14 cellular contexts compared by ENCODE assay signal in the genomic region with DNA sequence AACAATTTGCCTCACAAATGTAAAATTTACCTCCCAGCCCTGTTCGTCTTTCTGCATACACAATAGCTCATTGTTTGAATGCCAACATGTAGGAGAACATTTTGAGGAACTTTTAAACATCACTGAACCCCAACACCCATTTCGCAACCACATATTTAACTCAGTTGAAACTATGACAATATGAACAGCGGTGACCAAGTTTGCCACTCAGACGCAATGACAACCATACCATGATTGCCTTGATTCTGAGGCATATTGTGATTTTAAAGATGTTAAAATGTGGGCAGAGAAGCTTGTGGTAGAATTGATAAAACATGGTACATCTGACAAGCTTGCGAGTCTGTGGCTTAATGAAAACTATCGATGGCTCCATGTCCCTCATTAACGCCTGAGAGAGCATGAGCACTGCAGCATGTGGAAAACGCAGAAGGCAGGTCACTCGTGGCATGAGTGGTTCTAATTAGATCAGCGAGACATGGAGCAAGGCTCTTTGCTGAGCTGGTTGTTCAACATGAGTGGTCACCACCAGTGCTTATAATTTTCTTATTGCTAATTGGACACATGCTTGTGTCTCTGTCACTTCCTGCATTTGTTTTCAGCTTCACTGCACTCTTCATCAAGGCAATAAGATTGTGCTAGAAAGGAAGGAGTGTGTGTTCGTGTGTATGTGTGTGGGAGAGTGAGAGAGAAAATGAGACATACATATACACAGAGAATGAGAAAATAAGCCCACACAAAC.
A peak's percentile ranks its signal among the peaks of the same experiment; 100 is the strongest.
DNase-seq lines count a peak whose midpoint lies in the region; ATAC-seq, FAIRE-seq and TF ChIP-seq lines count a peak whose summit lies in the region.
"Had no signal": no experiment of that assay in that cellular context is flagged by ENCODE, and none has a peak within 500 bp of the region (broad histone marks: within the 10 kb centered on the region; RNA-seq: fewer than 3 reads in every experiment).

No MANE protein-coding gene starts in this region.

- peaks cover 10% of the 10 kb centered on the region for H3K9me3 Mint-ChIP-seq in activated naive CD4-positive, alpha-beta T cell treated with anti-CD3 and anti-CD28 coated beads, Interleukin-2, amount 50 U/mL, for 24 hours
- peaks cover 15 to 25% of the 10 kb centered on the region in 2 donors for H3K9me3 Mint-ChIP-seq in activated naive CD4-positive, alpha-beta T cell treated with anti-CD3 and anti-CD28 coated beads, Interleukin-2, amount 50 U/mL, for 72 hours
- H3K9me3 Mint-ChIP-seq: neural crest cell had no signal

- POLR2A ChIA-PET in endothelial cell of umbilical vein (lab: Charles Lee), result no interaction called here

- H3K27me3 ChIP-seq in Karpas-422 (ENCODE audit: low read length) (no peaks in the 10 kb centered on the region), endothelial cell of umbilical vein (ENCODE audit: control insufficient read depth in 2 of 2, insufficient read depth in 2 of 2, low read length in 2 of 2) (no peaks in the 10 kb centered on the region), thyroid gland (no peaks in the 10 kb centered on the region), smooth muscle cell (ENCODE audit: low read depth) (no peaks in the 10 kb centered on the region)
- H3K27me3 ChIP-seq: foreskin keratinocyte, vagina had no signal

- CTCF ChIA-PET in endothelial cell of umbilical vein (lab: Charles Lee), result interaction anchor here (1.2 kb wide), 1 partner anchor 20 kb away, joined by 3 read pairs; no protein-coding TSS in a partner anchor

- H3K4me2 ChIP-seq in Karpas-422 (ENCODE audit: low read depth, low read length, poor library complexity, severe bottlenecking), result peak overlapping the region; percentile 50
- H3K4me2 ChIP-seq in endothelial cell of umbilical vein (ENCODE audit: insufficient read depth, low read length), result no peak overlapping the region
- H3K4me2 ChIP-seq in smooth muscle cell, result no peak overlapping the region

- dilution Hi-C loops in endothelial cell of umbilical vein (cut with MboI; ENCODE audit: extremely low pct_ligation_motif_present, low sequenced_read_pairs), result no loop called here

- ATAC-seq in activated naive CD4-positive, alpha-beta T cell treated with anti-CD3 and anti-CD28 coated beads, Interleukin-2, amount 50 U/mL, for 72 hours, result no peak
- ATAC-seq: foreskin keratinocyte, left lobe of liver had no signal

- peaks cover 9% of the 10 kb centered on the region for H3K36me3 Mint-ChIP-seq in activated naive CD4-positive, alpha-beta T cell treated with anti-CD3 and anti-CD28 coated beads, Interleukin-2, amount 50 U/mL, for 24 hours
- peaks cover 8 to 24% of the 10 kb centered on the region in 2 donors for H3K36me3 Mint-ChIP-seq in activated naive CD4-positive, alpha-beta T cell treated with anti-CD3 and anti-CD28 coated beads, Interleukin-2, amount 50 U/mL, for 72 hours

- intact Hi-C loops in endothelial cell of umbilical vein (cut with micrococcal nuclease), result no loop called here
- intact Hi-C loops in thyroid gland (cut with DNase I), result no loop called here

- no peak for TF ChIP-seq POLR2A in endothelial cell of umbilical vein (IDR thresholded peaks at IDR 0.05; ENCODE audit: low read depth, low read length)
- TF ChIP-seq POLR2A in thyroid gland (IDR thresholded peaks at IDR 0.05), result no peak

- no peaks in the 10 kb centered on the region for H3K9me2 ChIP-seq in Karpas-422 (replicated peaks; ENCODE audit: insufficient read depth, low read length)

- no peaks in the 10 kb centered on the region for H3F3A ChIP-seq in smooth muscle cell (ENCODE audit: low read depth)

- H3K27ac ChIP-seq in Karpas-422 (ENCODE audit: low read length) (peak overlapping the region; percentile 33; the same call in 1 of the 2 replicates), endothelial cell of umbilical vein (ENCODE audit: insufficient read depth, low read depth, low read length) (no peak overlapping the region), thyroid gland (peak overlapping the region in 1 of 3 donors; percentile 40), smooth muscle cell (ENCODE audit: low read depth) (no peak overlapping the region)
- H3K27ac ChIP-seq: foreskin keratinocyte, vagina had no signal

- TF ChIP-seq CTCF in endothelial cell of umbilical vein (IDR thresholded peaks at IDR 0.05; ENCODE audit: extremely low read depth in 1 of 2, insufficient read depth in 1 of 2, low read depth in 1 of 2, low read length in 2 of 2) (no peak), thyroid gland (IDR thresholded peaks at IDR 0.05) (no peak), smooth muscle cell (IDR thresholded peaks at IDR 0.05; ENCODE audit: borderline replicate concordance, insufficient read depth, poor library complexity, severe bottlenecking) (no peak)

- 66 to 69% methylated on average over 11 of the region's 11 CpGs for WGBS in thyroid gland, 2 donors
- 93% methylated on average over 11 of the region's 11 CpGs for WGBS in smooth muscle cell (ENCODE audit: low lambda C conversion rate)

- DNase-seq in activated naive CD4-positive, alpha-beta T cell treated with anti-CD3 and anti-CD28 coated beads, Interleukin-2, amount 50 U/mL, for 72 hours (ENCODE audit: low spot score in 2 of 2), result no peak
- DNase-seq in Karpas-422 (peak; percentile 71), endothelial cell of umbilical vein (ENCODE audit: low read depth, low spot score) (peak; percentile 19), thyroid gland (peak; percentile 29 to 45), NCI-H2227 (lab: John Stamatoyannopoulos, UW; ENCODE audit: unreplicated experiment) (no peak), smooth muscle cell (lab: John Stamatoyannopoulos, UW; ENCODE audit: unreplicated experiment) (no peak)
- no peak for DNase-seq in stimulated activated naive CD4-positive, alpha-beta T cell (lab: John Stamatoyannopoulos, UW)
- DNase-seq: activated CD4-positive, alpha-beta T cell treated with anti-CD3 and anti-CD28 coated beads, Interleukin-2, amount 50 U/mL, for 48 hours; activated effector memory CD4-positive, alpha-beta T cell treated with anti-CD3 and anti-CD28 coated beads, Interleukin-2, amount 50 U/mL, for 16 hours; foreskin keratinocyte had no signal

- BruUV-seq in endothelial cell of umbilical vein (replicated peaks; lab: Mats Ljungman, UMichigan), result no TSS peak

- H4K20me1 ChIP-seq in Karpas-422 (ENCODE audit: insufficient read depth, low read depth, low read length) (no peaks in the 10 kb centered on the region), endothelial cell of umbilical vein (replicated peaks; ENCODE audit: control insufficient read depth, extremely low read depth, insufficient read depth, low read length) (no peaks in the 10 kb centered on the region), smooth muscle cell (ENCODE audit: low read depth) (no peaks in the 10 kb centered on the region)

- no peak for FAIRE-seq in endothelial cell of umbilical vein (lab: Jason Lieb, UNC)

- no peak overlapping the region for H3K4me3 Mint-ChIP-seq in activated naive CD4-positive, alpha-beta T cell treated with anti-CD3 and anti-CD28 coated beads, Interleukin-2, amount 50 U/mL, for 24 hours

- H2AFZ ChIP-seq in Karpas-422 (ENCODE audit: low read length) (peak overlapping the region; percentile 79), endothelial cell of umbilical vein (ENCODE audit: low read depth, low read length) (peak overlapping the region; percentile 36), smooth muscle cell (ENCODE audit: low read depth) (no peak overlapping the region)

- H3K4me1 ChIP-seq in Karpas-422 (ENCODE audit: low read length) (peaks cover 22% of the 10 kb centered on the region), endothelial cell of umbilical vein (ENCODE audit: control insufficient read depth, extremely low read depth, insufficient read depth, low read length) (peaks cover 24% of the 10 kb centered on the region), thyroid gland (no peaks in the 10 kb centered on the region), smooth muscle cell (ENCODE audit: low read depth) (peaks cover 14% of the 10 kb centered on the region)
- H3K4me1 ChIP-seq: foreskin keratinocyte had no signal

- H3K9me3 ChIP-seq in Karpas-422 (ENCODE audit: low read length) (no peaks in the 10 kb centered on the region), endothelial cell of umbilical vein (replicated peaks; ENCODE audit: control insufficient read depth, insufficient read depth, low read length) (no peaks in the 10 kb centered on the region), thyroid gland (no peaks in the 10 kb centered on the region), smooth muscle cell (replicated peaks; ENCODE audit: low read depth) (no peaks in the 10 kb centered on the region)
- H3K9me3 ChIP-seq: vagina had no signal

- H3K4me1 Mint-ChIP-seq in activated naive CD4-positive, alpha-beta T cell treated with anti-CD3 and anti-CD28 coated beads, Interleukin-2, amount 50 U/mL, for 24 hours, result peaks cover 23% of the 10 kb centered on the region

- no peaks in the 10 kb centered on the region for H3K9me1 ChIP-seq in endothelial cell of umbilical vein (replicated peaks; ENCODE audit: control insufficient read depth, extremely low read depth, insufficient read depth, low read length)

- H3K36me3 ChIP-seq in Karpas-422 (ENCODE audit: insufficient read depth, low read length), result no peaks in the 10 kb centered on the region
- H3K36me3 ChIP-seq in endothelial cell of umbilical vein (ENCODE audit: control insufficient read depth in 2 of 2, extremely low read depth in 1 of 2, insufficient read depth in 2 of 2, low read length in 2 of 2), result no peaks in the 10 kb centered on the region
- no peaks in the 10 kb centered on the region for H3K36me3 ChIP-seq in thyroid gland
- no peaks in the 10 kb centered on the region for H3K36me3 ChIP-seq in smooth muscle cell (ENCODE audit: low read depth)
- H3K36me3 ChIP-seq: vagina had no signal

- H3K4me3 ChIP-seq in Karpas-422 (ENCODE audit: low read length) (peak overlapping the region; percentile 41), endothelial cell of umbilical vein (replicated peaks in 1 of 3; ENCODE audit: insufficient read depth in 1 of 3, low read depth in 1 of 3, low read length in 3 of 3) (no peak overlapping the region), thyroid gland (replicated peaks in 1 of 3) (no peak overlapping the region), smooth muscle cell (no peak overlapping the region)
- H3K4me3 ChIP-seq: vagina had no signal

- peak overlapping the region; percentile 13 for H3K27ac Mint-ChIP-seq in activated naive CD4-positive, alpha-beta T cell treated with anti-CD3 and anti-CD28 coated beads, Interleukin-2, amount 50 U/mL, for 24 hours
- no peak overlapping the region for H3K27ac Mint-ChIP-seq in activated naive CD4-positive, alpha-beta T cell treated with anti-CD3 and anti-CD28 coated beads, Interleukin-2, amount 50 U/mL, for 72 hours

- H3K79me2 ChIP-seq in Karpas-422 (ENCODE audit: low read length) (no peaks in the 10 kb centered on the region), endothelial cell of umbilical vein (ENCODE audit: control insufficient read depth, insufficient read depth, low read length) (no peaks in the 10 kb centered on the region), smooth muscle cell (ENCODE audit: low read depth) (no peaks in the 10 kb centered on the region)

- H3K9ac ChIP-seq in Karpas-422 (ENCODE audit: low read length) (peak overlapping the region; percentile 39; the same call in 1 of the 2 replicates), endothelial cell of umbilical vein (replicated peaks; ENCODE audit: extremely low read depth, insufficient read depth, low read length) (no peak overlapping the region), smooth muscle cell (ENCODE audit: low read depth) (no peak overlapping the region)

- H3K27me3 Mint-ChIP-seq in activated naive CD4-positive, alpha-beta T cell treated with anti-CD3 and anti-CD28 coated beads, Interleukin-2, amount 50 U/mL, for 24 hours, result no peaks in the 10 kb centered on the region

Comparison
In these comparisons a context has a peak if more than half of its experiments do, and no peak if none do; other contexts are left out.
1. DNase-seq: peak in Karpas-422 (single experiment), endothelial cell of umbilical vein (single experiment) and thyroid gland (2 of 2); none in activated naive CD4-positive, alpha-beta T cell treated with anti-CD3 and anti-CD28 coated beads, Interleukin-2, amount 50 U/mL, for 72 hours (0 of 2), NCI-H2227 (single experiment), stimulated activated naive CD4-positive, alpha-beta T cell (0 of 6) and smooth muscle cell (single experiment).